ENCODE assay signal across 13 cellular contexts in genomic region chr3:134369861-134370596, GRCh38. TPM values are rescaled to one million over a fixed set of nuclear protein-coding genes. Genes with fewer than 3 reads are reported as not detected.
DNase-seq lines count a peak whose midpoint lies in the region; ATAC-seq and TF ChIP-seq lines count a peak whose summit lies in the region.
"Had no signal": no experiment of that assay in that cellular context is flagged by ENCODE, and none has a peak within 500 bp of the region (broad histone marks: within the 10 kb centered on the region; RNA-seq: fewer than 3 reads in every experiment).

No MANE protein-coding gene starts in this region.

- H3K27ac ChIP-seq in PC-9 (peak overlapping the region; percentile 98), endodermal cell (ENCODE audit: low read depth, low read length) (peak overlapping the region; percentile 16), muscle layer of colon (ENCODE audit: low read depth, low read length) (peak overlapping the region; percentile 45), tibial nerve (peak overlapping the region; percentile 89 to 100 (median 94))

- peaks cover 81% of the 10 kb centered on the region for H3K36me3 ChIP-seq in PC-9 (ENCODE audit: low read depth)
- H3K36me3 ChIP-seq in endodermal cell (ENCODE audit: control insufficient read depth, insufficient read depth, low read length) = peaks cover 67% of the 10 kb centered on the region
- peaks cover 73% of the 10 kb centered on the region for H3K36me3 ChIP-seq in muscle layer of colon (ENCODE audit: insufficient read depth, low read length)
- peaks cover 9 to 68% (median 16%) of the 10 kb centered on the region in 3 donors for H3K36me3 ChIP-seq in tibial nerve

- H4K20me1 ChIP-seq in PC-9 (ENCODE audit: insufficient read depth) = peaks cover 66% of the 10 kb centered on the region

- H3K27me3 ChIP-seq in PC-9 (ENCODE audit: insufficient read depth, low read depth) = no peaks in the 10 kb centered on the region
- no peaks in the 10 kb centered on the region for H3K27me3 ChIP-seq in endodermal cell (ENCODE audit: control insufficient read depth, insufficient read depth, low read length, poor library complexity, severe bottlenecking)
- H3K27me3 ChIP-seq in muscle layer of colon (ENCODE audit: control insufficient read depth in 1 of 2, insufficient read depth in 2 of 2, low read length in 2 of 2) = no peaks in the 10 kb centered on the region
- no peaks in the 10 kb centered on the region for H3K27me3 ChIP-seq in tibial nerve

- H3K4me2 ChIP-seq in PC-9 = peak overlapping the region; percentile 98

- CTCF ChIA-PET in PC-9 (lab: Charles Lee) = no interaction called here

- H3K4me3 ChIP-seq in PC-9 (peak overlapping the region; percentile 100; the same call in 1 of the 2 replicates), endodermal cell (ENCODE audit: low read length) (peak overlapping the region; percentile 24), muscle layer of colon (ENCODE audit: low read depth in 1 of 2, low read length in 2 of 2) (no peak overlapping the region), tibial nerve (peak overlapping the region in 2 of 4 donors; percentile 77 to 78)

- peak overlapping the region; percentile 25 for H3K4me3 Mint-ChIP-seq in endodermal cell

- no peaks in the 10 kb centered on the region for H3K27me3 Mint-ChIP-seq in endodermal cell (ENCODE audit: insufficient read depth)

- no peaks in the 10 kb centered on the region for H3K9me3 Mint-ChIP-seq in endodermal cell

- 94 to 98% methylated on average over 2 of the region's 2 CpGs for WGBS in endodermal cell (ENCODE audit: insufficient coverage in 1 of 2, insufficient read length in 1 of 2), 2 experiments
- WGBS in tibial nerve, 2 donors = 21 to 55% methylated on average over 2 of the region's 2 CpGs

- H3K9me2 ChIP-seq in PC-9 (ENCODE audit: insufficient read depth) = no peaks in the 10 kb centered on the region

- TF ChIP-seq POLR2A in tibial nerve (IDR thresholded peaks at IDR 0.05) = no peak

- H3K4me1 Mint-ChIP-seq in endodermal cell = peaks cover 61% of the 10 kb centered on the region

- DNase-seq in PC-9 (no peak), endodermal cell (peak; percentile 51), tibial nerve (ENCODE audit: low spot score in 2 of 2) (no peak)
- DNase-seq: glutamatergic neuron, KG1, NCI-H2227 treated with DMSO at 0.1 percent for 48 hours, SW 1271 had no signal

- intact Hi-C loops in PC-9 (cut with micrococcal nuclease; ENCODE audit: unreplicated experiment) = no loop called here

- POLR2A ChIA-PET in PC-9 (lab: Charles Lee; ENCODE audit: unreplicated experiment) = interaction anchor here (0.6 to 0.7 kb wide), 3 partner anchors 19 to 52 kb away, joined by 3 to 10 read pairs (median 4); no protein-coding TSS in a partner anchor

- H3K9me3 ChIP-seq in PC-9 (ENCODE audit: insufficient read depth, low read depth) (no peaks in the 10 kb centered on the region), endodermal cell (ENCODE audit: control insufficient read depth, low read length) (no peaks in the 10 kb centered on the region), muscle layer of colon (ENCODE audit: low read length) (no peaks in the 10 kb centered on the region), tibial nerve (no peaks in the 10 kb centered on the region)

- peak in 1 of 2 donors; percentile 17 for TF ChIP-seq EP300 in tibial nerve (IDR thresholded peaks at IDR 0.05)

- TF ChIP-seq CTCF in PC-9 (conservative IDR thresholded peaks at IDR 0.05) (no peak), endodermal cell (conservative IDR thresholded peaks at IDR 0.05) (no peak), tibial nerve (IDR thresholded peaks at IDR 0.05) (no peak)

- TSS peak; percentile 0 for BruUV-seq in PC-9 (replicated peaks; lab: Mats Ljungman, UMichigan)

- H3K9ac ChIP-seq in endodermal cell (ENCODE audit: extremely low read depth, low read length, poor library complexity, severe bottlenecking) (peak overlapping the region; percentile 16), muscle layer of colon (ENCODE audit: low read length) (peak overlapping the region; percentile 3)

- peaks cover 89% of the 10 kb centered on the region for H3K79me2 ChIP-seq in PC-9 (ENCODE audit: low read depth)

- H3K27ac Mint-ChIP-seq in endodermal cell = peak overlapping the region; percentile 77

- H3F3A ChIP-seq in PC-9 (ENCODE audit: insufficient read depth, low read depth) = peaks cover 85% of the 10 kb centered on the region

- peaks cover 72% of the 10 kb centered on the region for H3K4me1 ChIP-seq in PC-9 (replicated peaks; ENCODE audit: insufficient read depth)
- peaks cover 62% of the 10 kb centered on the region for H3K4me1 ChIP-seq in endodermal cell (ENCODE audit: control insufficient read depth, insufficient read depth, low read length)
- peaks cover 77% of the 10 kb centered on the region for H3K4me1 ChIP-seq in muscle layer of colon (ENCODE audit: insufficient read depth, low read length)
- H3K4me1 ChIP-seq in tibial nerve = peaks cover 26 to 77% (median 73%) of the 10 kb centered on the region in 4 donors

- peaks cover 71% of the 10 kb centered on the region for H3K36me3 Mint-ChIP-seq in endodermal cell (ENCODE audit: low read depth)

- no peak overlapping the region for H2AFZ ChIP-seq in PC-9

- ATAC-seq in GM18519 (IDR thresholded peaks at IDR 0.05; ENCODE audit: low FRiP score, unreplicated experiment) (no peak), GM21786 (IDR thresholded peaks at IDR 0.05; ENCODE audit: unreplicated experiment) (no peak), HG02588 (IDR thresholded peaks at IDR 0.05; ENCODE audit: unreplicated experiment) (no peak), GM19455 (IDR thresholded peaks at IDR 0.05; ENCODE audit: unreplicated experiment) (no peak)

RNA-seq across cellular contexts. Expression of gene AMOTL2, which starts 4.2 kb away (rescaled TPM):
- total RNA-seq in PC-9 (2021) (147 and 221 TPM in 2 replicates), endodermal cell (100 to 1,000 TPM; 109 to 153 TPM), tibial nerve (100 to 1,000 TPM; 216 to 337 (median 255) TPM)
- 59.2 TPM for polyA plus RNA-seq in endodermal cell (2013, experiment 1 of 2)
- polyA plus RNA-seq in endodermal cell (2013, experiment 2 of 2) = 56.9 TPM
- total RNA-seq: activated CD8-positive, alpha-beta memory T cell treated with anti-CD3 and anti-CD28 coated beads for 36 hours had no signal

Comparison
In these comparisons a context has a peak if more than half of its experiments do, and no peak if none do; other contexts are left out.
1. H3K27ac ChIP-seq: peak in every context shown above with its lines; median percentile 98 in PC-9; 94 in tibial nerve; 45 in muscle layer of colon; 16 in endodermal cell.
2. H3K4me3 ChIP-seq: peak in PC-9 (single experiment) and endodermal cell (single experiment); none in muscle layer of colon (0 of 2).